In genomic region chrX:129654652-129655546, GRCh38 we compare ENCODE assay signal across 1 cellular context.
TF ChIP-seq lines count a peak whose summit lies in the region.

Gene APLN (minus strand): TSS chrX:129654956. CDS start chrX:129654630, 326 bp downstream.

TF ChIP-seq in HEK293, 187 proteins besides CTCF, POLR2A, EP300 and RAD21 (continued from another document):
- TF ChIP-seq PBX3 (CRISPR knock-in tag; IDR thresholded peaks at IDR 0.05) (no peak), GLIS1 (tag by site-specific recombination; IDR thresholded peaks at IDR 0.05) (peak; percentile 74), ZNF449 (tag by site-specific recombination; IDR thresholded peaks at IDR 0.05) (no peak), ZBTB20 (tag by site-specific recombination; IDR thresholded peaks at IDR 0.05) (0 out of 2 replicates have a peak, but pooled peaks have one; percentile 3), ZNF174 (tag by site-specific recombination; IDR thresholded peaks at IDR 0.05) (no peak), ZNF701 (tag by site-specific recombination; IDR thresholded peaks at IDR 0.05) (no peak), SP2 (tag by site-specific recombination; IDR thresholded peaks at IDR 0.05) (0 out of 2 replicates have a peak, but pooled peaks have one; percentile 17), ZNF433 (tag by site-specific recombination; IDR thresholded peaks at IDR 0.05; ENCODE audit: low read depth) (no peak), TCF7L2 (IDR thresholded peaks at IDR 0.05; ENCODE audit: borderline replicate concordance, low read depth, low read length) (no peak), EGR2 (tag by site-specific recombination; IDR thresholded peaks at IDR 0.05; ENCODE audit: low read depth) (no peak), ZNF530 (tag by site-specific recombination; IDR thresholded peaks at IDR 0.05; ENCODE audit: low read depth) (no peak), ZSCAN5A (tag by site-specific recombination; IDR thresholded peaks at IDR 0.05) (no peak), ZNF391 (tag by site-specific recombination; IDR thresholded peaks at IDR 0.05; ENCODE audit: borderline replicate concordance, low read depth) (no peak), ZNF341 (tag by site-specific recombination; IDR thresholded peaks at IDR 0.05; ENCODE audit: low read depth) (peak; percentile 76), ZNF514 (tag by site-specific recombination; IDR thresholded peaks at IDR 0.05) (no peak), ZNF629 (tag by site-specific recombination; IDR thresholded peaks at IDR 0.05) (0 out of 2 replicates have a peak, but pooled peaks have one; percentile 20), ZNF140 (tag by site-specific recombination; IDR thresholded peaks at IDR 0.05) (no peak)
- TF ChIP-seq, protein P1, sequence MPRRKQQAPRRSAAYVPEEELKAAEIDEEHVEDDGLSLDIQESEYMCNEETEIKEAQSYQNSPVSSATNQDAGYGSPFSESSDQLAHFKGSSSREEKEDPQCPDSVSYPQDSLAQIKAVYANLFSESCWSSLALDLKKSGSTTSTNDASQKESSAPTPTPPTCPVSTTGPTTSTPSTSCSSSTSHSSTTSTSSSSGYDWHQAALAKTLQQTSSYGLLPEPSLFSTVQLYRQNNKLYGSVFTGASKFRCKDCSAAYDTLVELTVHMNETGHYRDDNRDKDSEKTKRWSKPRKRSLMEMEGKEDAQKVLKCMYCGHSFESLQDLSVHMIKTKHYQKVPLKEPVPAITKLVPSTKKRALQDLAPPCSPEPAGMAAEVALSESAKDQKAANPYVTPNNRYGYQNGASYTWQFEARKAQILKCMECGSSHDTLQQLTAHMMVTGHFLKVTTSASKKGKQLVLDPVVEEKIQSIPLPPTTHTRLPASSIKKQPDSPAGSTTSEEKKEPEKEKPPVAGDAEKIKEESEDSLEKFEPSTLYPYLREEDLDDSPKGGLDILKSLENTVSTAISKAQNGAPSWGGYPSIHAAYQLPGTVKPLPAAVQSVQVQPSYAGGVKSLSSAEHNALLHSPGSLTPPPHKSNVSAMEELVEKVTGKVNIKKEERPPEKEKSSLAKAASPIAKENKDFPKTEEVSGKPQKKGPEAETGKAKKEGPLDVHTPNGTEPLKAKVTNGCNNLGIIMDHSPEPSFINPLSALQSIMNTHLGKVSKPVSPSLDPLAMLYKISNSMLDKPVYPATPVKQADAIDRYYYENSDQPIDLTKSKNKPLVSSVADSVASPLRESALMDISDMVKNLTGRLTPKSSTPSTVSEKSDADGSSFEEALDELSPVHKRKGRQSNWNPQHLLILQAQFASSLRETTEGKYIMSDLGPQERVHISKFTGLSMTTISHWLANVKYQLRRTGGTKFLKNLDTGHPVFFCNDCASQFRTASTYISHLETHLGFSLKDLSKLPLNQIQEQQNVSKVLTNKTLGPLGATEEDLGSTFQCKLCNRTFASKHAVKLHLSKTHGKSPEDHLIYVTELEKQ (tag by site-specific recombination; IDR thresholded peaks at IDR 0.05; ENCODE audit: borderline replicate concordance): no peak
- TF ChIP-seq, protein P2, sequence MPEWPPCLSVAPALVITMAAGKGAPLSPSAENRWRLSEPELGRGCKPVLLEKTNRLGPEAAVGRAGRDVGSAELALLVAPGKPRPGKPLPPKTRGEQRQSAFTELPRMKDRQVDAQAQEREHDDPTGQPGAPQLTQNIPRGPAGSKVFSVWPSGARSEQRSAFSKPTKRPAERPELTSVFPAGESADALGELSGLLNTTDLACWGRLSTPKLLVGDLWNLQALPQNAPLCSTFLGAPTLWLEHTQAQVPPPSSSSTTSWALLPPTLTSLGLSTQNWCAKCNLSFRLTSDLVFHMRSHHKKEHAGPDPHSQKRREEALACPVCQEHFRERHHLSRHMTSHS (tag by site-specific recombination; IDR thresholded peaks at IDR 0.05): no peak
- TF ChIP-seq, protein P3, sequence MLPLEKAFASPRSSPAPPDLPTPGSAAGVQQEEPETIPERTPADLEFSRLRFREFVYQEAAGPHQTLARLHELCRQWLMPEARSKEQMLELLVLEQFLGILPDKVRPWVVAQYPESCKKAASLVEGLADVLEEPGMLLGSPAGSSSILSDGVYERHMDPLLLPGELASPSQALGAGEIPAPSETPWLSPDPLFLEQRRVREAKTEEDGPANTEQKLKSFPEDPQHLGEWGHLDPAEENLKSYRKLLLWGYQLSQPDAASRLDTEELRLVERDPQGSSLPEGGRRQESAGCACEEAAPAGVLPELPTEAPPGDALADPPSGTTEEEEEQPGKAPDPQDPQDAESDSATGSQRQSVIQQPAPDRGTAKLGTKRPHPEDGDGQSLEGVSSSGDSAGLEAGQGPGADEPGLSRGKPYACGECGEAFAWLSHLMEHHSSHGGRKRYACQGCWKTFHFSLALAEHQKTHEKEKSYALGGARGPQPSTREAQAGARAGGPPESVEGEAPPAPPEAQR (tag by site-specific recombination; IDR thresholded peaks at IDR 0.05): no peak
